18 cellular contexts compared by ENCODE assay signal in genomic region chr1:247390996-247391395, GRCh38. TPM values are rescaled to one million over a fixed set of nuclear protein-coding genes. Genes with fewer than 3 reads are reported as not detected.
DNase-seq lines count a peak whose midpoint lies in the region; ATAC-seq and TF ChIP-seq lines count a peak whose summit lies in the region.
"Had no signal": no experiment of that assay in that cellular context is flagged by ENCODE, and none has a peak within 500 bp of the region (broad histone marks: within the 10 kb centered on the region; RNA-seq: fewer than 3 reads in every experiment).

No MANE protein-coding gene starts in this region.

- WGBS in spleen, 5 donors: 79 to 86% (median 85%) methylated on average over 4 of the region's 4 CpGs
- 94 to 95% methylated on average over 4 of the region's 4 CpGs for WGBS in lower leg skin, 2 donors

- no peaks in the 10 kb centered on the region for H3K36me3 ChIP-seq in KMS-11 (ENCODE audit: insufficient read depth)
- H3K36me3 ChIP-seq in spleen: no peaks in the 10 kb centered on the region
- H3K36me3 ChIP-seq: SJCRH30 had no signal

- TF ChIP-seq CTCF in KMS-11 (conservative IDR thresholded peaks at IDR 0.05; ENCODE audit: low read depth, low read length) (no peak), activated B cell treated with CpG ODN at 0.5 μM for 24 hours (IDR thresholded peaks at IDR 0.05) (no peak), spleen (IDR thresholded peaks at IDR 0.05 in 8 of 11, conservative IDR thresholded peaks at IDR 0.05 in 3 of 11) (no peak), lower leg skin (IDR thresholded peaks at IDR 0.05) (no peak), foreskin keratinocyte (conservative IDR thresholded peaks at IDR 0.05) (no peak)

- peak overlapping the region; percentile 8 for H3K4me3 Mint-ChIP-seq in T-helper 2 cell treated with Interferon-gamma antibody and Interleukin-4, amounts not matched to agents 5 μg/mL and 100 μg/mL, for 36 hours
- peak overlapping the region; percentile 19 for H3K4me3 Mint-ChIP-seq in activated B cell treated with CpG ODN at 0.5 μM for 24 hours

- H3K4me1 ChIP-seq in KMS-11 (ENCODE audit: low read depth, poor library complexity, severe bottlenecking) (peaks cover 29% of the 10 kb centered on the region), spleen (peaks cover 0 to 23% (median 16%) of the 10 kb centered on the region in 6 donors), foreskin keratinocyte (no peaks in the 10 kb centered on the region)
- H3K4me1 ChIP-seq: SJCRH30 had no signal

- no peaks in the 10 kb centered on the region for H3K9me3 Mint-ChIP-seq in T-helper 2 cell treated with Interferon-gamma antibody and Interleukin-4, amounts not matched to agents 5 μg/mL and 100 μg/mL, for 36 hours
- no peaks in the 10 kb centered on the region for H3K9me3 Mint-ChIP-seq in activated B cell treated with CpG ODN at 0.5 μM for 24 hours

- peak overlapping the region; percentile 56 for H3K27ac ChIP-seq in KMS-11
- H3K27ac ChIP-seq in spleen: peak overlapping the region in 7 of 8 donors; percentile 66 to 89 (median 81)
- H3K27ac ChIP-seq in foreskin keratinocyte: no peak overlapping the region
- H3K27ac ChIP-seq: 22Rv1, SJCRH30 had no signal

- H3K27me3 ChIP-seq in KMS-11 (ENCODE audit: insufficient read depth, low read depth) (no peaks in the 10 kb centered on the region), spleen (replicated peaks in 1 of 7) (peaks cover 0 to 2% (median 0%) of the 10 kb centered on the region in 7 donors), foreskin keratinocyte (no peaks in the 10 kb centered on the region)
- H3K27me3 ChIP-seq: SJCRH30 had no signal

- H4K20me1 ChIP-seq in KMS-11 (ENCODE audit: insufficient read depth): no peaks in the 10 kb centered on the region

- H3K9me3 ChIP-seq in spleen: no peaks in the 10 kb centered on the region
- H3K9me3 ChIP-seq: SJCRH30 had no signal

- DNase-seq in T-helper 2 cell treated with Interferon-gamma antibody and Interleukin-4, amounts not matched to agents 5 μg/mL and 100 μg/mL, for 36 hours (ENCODE audit: low spot score): no peak
- DNase-seq in T-helper 2 cell (no peak), activated B cell treated with CpG ODN at 0.5 μM for 24 hours (no peak), spleen (no peak), lower leg skin (ENCODE audit: low spot score in 2 of 2) (no peak), foreskin keratinocyte (no peak)
- DNase-seq: Calu3, DMS53, NCI-H1436, NCI-H2029 treated with DMSO at 0.1 percent for 48 hours, NCI-H2171 treated with DMSO at 0.1 percent for 48 hours, NCI-H748 treated with DMSO at 0.1 percent for 48 hours, PC-3, SJCRH30 had no signal

- peak overlapping the region; percentile 39; the same call in 1 of the 2 replicates for H3K4me2 ChIP-seq in KMS-11

- POLR2A ChIA-PET in activated B cell treated with CpG ODN at 0.5 μM for 24 hours (lab: Charles Lee): interaction anchor here (0.7 to 2.6 kb wide), 10 partner anchors 18 to 96 kb away, joined by 4 to 36 read pairs (median 8); partner anchors contain the start of gene NLRP3

- CTCF ChIA-PET in activated B cell treated with CpG ODN at 0.5 μM for 24 hours (lab: Charles Lee): interaction anchor here (0.8 to 8.0 kb wide), 6 partner anchors 17 to 104 kb away, joined by 3 to 154 read pairs (median 28); no protein-coding TSS in a partner anchor

- no peak overlapping the region for H2AFZ ChIP-seq in KMS-11 (ENCODE audit: low read depth)

- ATAC-seq in activated B cell treated with CpG ODN at 0.5 μM for 24 hours (ENCODE audit: low read depth): no peak
- ATAC-seq in HG03571 (IDR thresholded peaks at IDR 0.05; ENCODE audit: unreplicated experiment): no peak
- ATAC-seq in foreskin keratinocyte: no peak

- H3K9ac ChIP-seq in KMS-11: no peak overlapping the region

- no peaks in the 10 kb centered on the region for H3K79me2 ChIP-seq in KMS-11 (ENCODE audit: insufficient read depth, low read depth)

- no peaks in the 10 kb centered on the region for H3K36me3 Mint-ChIP-seq in T-helper 2 cell treated with Interferon-gamma antibody and Interleukin-4, amounts not matched to agents 5 μg/mL and 100 μg/mL, for 36 hours (ENCODE audit: low read depth)
- H3K36me3 Mint-ChIP-seq in activated B cell treated with CpG ODN at 0.5 μM for 24 hours (ENCODE audit: low read depth): no peaks in the 10 kb centered on the region

- H3K27me3 Mint-ChIP-seq in T-helper 2 cell treated with Interferon-gamma antibody and Interleukin-4, amounts not matched to agents 5 μg/mL and 100 μg/mL, for 36 hours (ENCODE audit: low read depth): peaks cover 27% of the 10 kb centered on the region
- H3K27me3 Mint-ChIP-seq in activated B cell treated with CpG ODN at 0.5 μM for 24 hours: no peaks in the 10 kb centered on the region

- intact Hi-C loops in activated B cell treated with CpG ODN at 0.5 μM for 24 hours (cut with micrococcal nuclease) (loop anchor here (1.0 to 10.0 kb wide), 11 partner anchors 20 to 824 kb away; partner anchors contain the start of genes AHCTF1, CNST and TFB2M), spleen (cut with DNase I; ENCODE audit: low total_unique reads) (loop anchor here (5.0 to 10.0 kb wide), 2 partner anchors 96 to 184 kb away; no protein-coding TSS in a partner anchor), lower leg skin (cut with DNase I; ENCODE audit: low total_unique reads) (loop anchor here (10.0 kb wide), 1 partner anchor 104 kb away; no protein-coding TSS in a partner anchor)

- TF ChIP-seq POLR2A in spleen (IDR thresholded peaks at IDR 0.05) (no peak), lower leg skin (IDR thresholded peaks at IDR 0.05) (no peak)

- H3K4me1 Mint-ChIP-seq in T-helper 2 cell treated with Interferon-gamma antibody and Interleukin-4, amounts not matched to agents 5 μg/mL and 100 μg/mL, for 36 hours (ENCODE audit: low read depth): peaks cover 11% of the 10 kb centered on the region
- H3K4me1 Mint-ChIP-seq in activated B cell treated with CpG ODN at 0.5 μM for 24 hours: peaks cover 22% of the 10 kb centered on the region

- peak overlapping the region; percentile 45 for H3K4me3 ChIP-seq in KMS-11 (IDR thresholded peaks at IDR 0.05; ENCODE audit: insufficient read depth, low read depth, low read length)
- peak overlapping the region in 1 of 8 donors; percentile 49 for H3K4me3 ChIP-seq in spleen
- no peak overlapping the region for H3K4me3 ChIP-seq in lower leg skin (ENCODE audit: low read depth, poor library complexity, severe bottlenecking)
- H3K4me3 ChIP-seq: SJCRH30 had no signal

- no peak overlapping the region for H3K27ac Mint-ChIP-seq in T-helper 2 cell treated with Interferon-gamma antibody and Interleukin-4, amounts not matched to agents 5 μg/mL and 100 μg/mL, for 36 hours
- peak overlapping the region; percentile 41 for H3K27ac Mint-ChIP-seq in activated B cell treated with CpG ODN at 0.5 μM for 24 hours

RNA-seq across cellular contexts. Expression of gene NLRP3, which starts 25.0 kb away (rescaled TPM):
- total RNA-seq in activated B cell treated with CpG ODN at 0.5 μM for 24 hours (0.44 and 0.73 TPM in 2 replicates), spleen (10 to 100 TPM in 3 of 7 donors, 1 to 10 TPM in 4; 8.1 to 17.0 (median 9.3) TPM), lower leg skin (1 to 10 TPM in 1 of 4 donors, under 1 TPM in 3; 0.13 to 1.2 (median 0.32) TPM), foreskin keratinocyte (0.03 and 0.04 TPM in 2 replicates)
- polyA plus RNA-seq in spleen (1 to 10 TPM; 1.2 to 3.4 (median 1.7) TPM), foreskin keratinocyte (0.06 TPM in 2 replicates)
- total RNA-seq: NCI-H460 had no signal

RNA-seq across cellular contexts. Expression of gene ZNF496, which starts 59.3 kb away (rescaled TPM):
- total RNA-seq in activated B cell treated with CpG ODN at 0.5 μM for 24 hours (15.0 and 21.2 TPM in 2 replicates), spleen (10 to 100 TPM; 22.0 to 45.4 (median 32.9) TPM), lower leg skin (10 to 100 TPM; 16.3 to 32.7 (median 25.9) TPM), foreskin keratinocyte (19.9 and 21.4 TPM in 2 replicates)
- polyA plus RNA-seq in spleen (10 to 100 TPM in 1 of 3 donors, 1 to 10 TPM in 2; 5.7 to 13.3 (median 7.0) TPM), foreskin keratinocyte (8.7 and 10.7 TPM in 2 replicates)
